Comparison of ENCODE assay signal across 1 cellular context in genomic region chr4:39274503-39274902, GRCh38.
A peak's percentile ranks its signal among the peaks of the same experiment; 100 is the strongest.
TF ChIP-seq lines count a peak whose summit lies in the region.

No MANE protein-coding gene starts in this region.

TF ChIP-seq in HepG2, 621 proteins besides CTCF, POLR2A, EP300 and RAD21 (continued from another document and continues in another):
- no peak for TF ChIP-seq AFF4 (CRISPR knock-in tag; IDR thresholded peaks at IDR 0.05)
- no peak for TF ChIP-seq ZNF577 (CRISPR knock-in tag; IDR thresholded peaks at IDR 0.05; ENCODE audit: borderline replicate concordance, low read depth)
- no peak for TF ChIP-seq ZNF20 (CRISPR knock-in tag; IDR thresholded peaks at IDR 0.05)
- TF ChIP-seq RFXANK (CRISPR knock-in tag; IDR thresholded peaks at IDR 0.05), result no peak
- TF ChIP-seq ZNF562 (CRISPR knock-in tag; IDR thresholded peaks at IDR 0.05; ENCODE audit: borderline replicate concordance), result no peak
- TF ChIP-seq PPARG (CRISPR knock-in tag; conservative IDR thresholded peaks at IDR 0.05), result no peak
- TF ChIP-seq ZFY (CRISPR knock-in tag; IDR thresholded peaks at IDR 0.05), result 0 out of 2 replicates have a peak, but pooled peaks have one; percentile 23
- no peak for TF ChIP-seq KLF13 (CRISPR knock-in tag; IDR thresholded peaks at IDR 0.05)
- TF ChIP-seq THAP8 (CRISPR knock-in tag; IDR thresholded peaks at IDR 0.05; ENCODE audit: borderline replicate concordance), result no peak
- TF ChIP-seq GATAD2A (CRISPR knock-in tag; IDR thresholded peaks at IDR 0.05), result 0 out of 2 replicates have a peak, but pooled peaks have one; percentile 24
- TF ChIP-seq TRIM22 (IDR thresholded peaks at IDR 0.05), result no peak
- no peak for TF ChIP-seq ZFP41 (CRISPR knock-in tag; IDR thresholded peaks at IDR 0.05; ENCODE audit: borderline replicate concordance)
- TF ChIP-seq SIX4 (CRISPR knock-in tag; IDR thresholded peaks at IDR 0.05), result no peak
- TF ChIP-seq ZNF879 (CRISPR knock-in tag; IDR thresholded peaks at IDR 0.05), result no peak
- TF ChIP-seq ZNF777 (CRISPR knock-in tag; IDR thresholded peaks at IDR 0.05), result no peak
- TF ChIP-seq SKI (IDR thresholded peaks at IDR 0.05; ENCODE audit: partially characterized antibody), result no peak
- no peak for TF ChIP-seq NFE2L1 (CRISPR knock-in tag; IDR thresholded peaks at IDR 0.05; ENCODE audit: borderline replicate concordance)
- TF ChIP-seq MTA1 (CRISPR knock-in tag; IDR thresholded peaks at IDR 0.05; ENCODE audit: borderline replicate concordance), result 0 out of 2 replicates have a peak, but pooled peaks have one; percentile 21
- no peak for TF ChIP-seq PRDM4 (CRISPR knock-in tag; IDR thresholded peaks at IDR 0.05; ENCODE audit: borderline replicate concordance)
- TF ChIP-seq CHD4 (IDR thresholded peaks at IDR 0.05; ENCODE audit: borderline replicate concordance, low read length), result no peak
- TF ChIP-seq CREM (IDR thresholded peaks at IDR 0.05), result peak; percentile 54; the same call in 1 of the 2 replicates
- no peak for TF ChIP-seq CREM (CRISPR knock-in tag; IDR thresholded peaks at IDR 0.05)
- TF ChIP-seq FOXO1 (CRISPR knock-in tag; IDR thresholded peaks at IDR 0.05), result peak; percentile 61; the same call in 1 of the 2 replicates
- no peak for TF ChIP-seq RORA (CRISPR knock-in tag; IDR thresholded peaks at IDR 0.05)
- TF ChIP-seq ZNF10 (CRISPR knock-in tag; IDR thresholded peaks at IDR 0.05; ENCODE audit: borderline replicate concordance, low read depth), result no peak
- TF ChIP-seq MLLT10 (CRISPR knock-in tag; IDR thresholded peaks at IDR 0.05), result no peak
- no peak for TF ChIP-seq ZNF770 (CRISPR knock-in tag; IDR thresholded peaks at IDR 0.05)
- TF ChIP-seq ZNF512B (CRISPR knock-in tag; IDR thresholded peaks at IDR 0.05; ENCODE audit: borderline replicate concordance), result no peak
- peak; percentile 49; the same call in 1 of the 2 replicates for TF ChIP-seq ARID3A (IDR thresholded peaks at IDR 0.05; ENCODE audit: low read depth, low read length)
- TF ChIP-seq SMARCC2 (IDR thresholded peaks at IDR 0.05), result no peak
- no peak for TF ChIP-seq ZBTB26 (CRISPR knock-in tag; IDR thresholded peaks at IDR 0.05; ENCODE audit: borderline replicate concordance)
- no peak for TF ChIP-seq ZBTB25 (CRISPR knock-in tag; IDR thresholded peaks at IDR 0.05)
- no peak; the same call in 1 of the 2 replicates for TF ChIP-seq SNAPC2 (CRISPR knock-in tag; IDR thresholded peaks at IDR 0.05)
- TF ChIP-seq ARID2 (CRISPR knock-in tag; IDR thresholded peaks at IDR 0.05; ENCODE audit: borderline replicate concordance), result no peak
- no peak for TF ChIP-seq ZNF570 (CRISPR knock-in tag; IDR thresholded peaks at IDR 0.05; ENCODE audit: borderline replicate concordance)
- TF ChIP-seq MIER2 (CRISPR knock-in tag; IDR thresholded peaks at IDR 0.05), result no peak
- no peak for TF ChIP-seq JARID2 (CRISPR knock-in tag; IDR thresholded peaks at IDR 0.05; ENCODE audit: insufficient replicate concordance)
- TF ChIP-seq NR2C2 (CRISPR knock-in tag; IDR thresholded peaks at IDR 0.05; ENCODE audit: borderline replicate concordance), result peak; percentile 65; the same call in 1 of the 2 replicates
- TF ChIP-seq NCOA5 (CRISPR knock-in tag; IDR thresholded peaks at IDR 0.05), result no peak
- TF ChIP-seq YEATS4 (CRISPR knock-in tag; IDR thresholded peaks at IDR 0.05; ENCODE audit: borderline replicate concordance), result 0 out of 2 replicates have a peak, but pooled peaks have one; percentile 24
- no peak; the same call in 2 of the 3 replicates for TF ChIP-seq MXI1 (IDR thresholded peaks at IDR 0.05; ENCODE audit: borderline replicate concordance, low read depth, low read length)
- no peak for TF ChIP-seq ZNF367 (CRISPR knock-in tag; IDR thresholded peaks at IDR 0.05; ENCODE audit: borderline replicate concordance)
- no peak for TF ChIP-seq SMARCE1 (IDR thresholded peaks at IDR 0.05; ENCODE audit: borderline replicate concordance)
- TF ChIP-seq ZBTB34 (CRISPR knock-in tag; IDR thresholded peaks at IDR 0.05), result no peak
- no peak for TF ChIP-seq IKZF1 (IDR thresholded peaks at IDR 0.05)
- no peak for TF ChIP-seq ZNF839 (CRISPR knock-in tag; IDR thresholded peaks at IDR 0.05; ENCODE audit: borderline replicate concordance)
- TF ChIP-seq AGO1 (IDR thresholded peaks at IDR 0.05; ENCODE audit: low read depth, low read length, poor library complexity, severe bottlenecking), result no peak
